9 cellular contexts compared by ENCODE assay signal in genomic region chr11:60887531-60887930, GRCh38. TPM values are rescaled to one million over a fixed set of nuclear protein-coding genes. Genes with fewer than 3 reads are reported as not detected.
A peak's percentile ranks its signal among the peaks of the same experiment; 100 is the strongest.
DNase-seq lines count a peak whose midpoint lies in the region; ATAC-seq and TF ChIP-seq lines count a peak whose summit lies in the region.
"Had no signal": no experiment of that assay in that cellular context is flagged by ENCODE, and none has a peak within 500 bp of the region (broad histone marks: within the 10 kb centered on the region; RNA-seq: fewer than 3 reads in every experiment).

No MANE protein-coding gene starts in this region.

- no peaks in the 10 kb centered on the region for H3K9me3 Mint-ChIP-seq in Caco-2 (ENCODE audit: unreplicated experiment)

- H3K4me3 Mint-ChIP-seq in Caco-2 (ENCODE audit: unreplicated experiment), result no peak overlapping the region

- intact Hi-C loops in Caco-2 (cut with micrococcal nuclease; ENCODE audit: unreplicated experiment), result loop anchor here (1.0 kb wide), 3 partner anchors 56 to 186 kb away; no protein-coding TSS in a partner anchor

- no peaks in the 10 kb centered on the region for H3K9me3 ChIP-seq in Caco-2

- peak; percentile 67 to 75 for DNase-seq in Caco-2
- DNase-seq in GM20000 (ENCODE audit: low spot score), result peak; percentile 38
- peak; percentile 24 to 29 for DNase-seq in NCI-H1930 (lab: John Stamatoyannopoulos, UW)
- DNase-seq in activated CD4-positive, alpha-beta T cell treated with anti-CD3 and anti-CD28 coated beads for 48 hours, result peak; percentile 51
- peak; percentile 50 for DNase-seq in germinal center (ENCODE audit: low spot score)
- DNase-seq in pulmonary artery endothelial cell (ENCODE audit: low read depth, low spot score), result peak; percentile 30
- no peak for DNase-seq in coronary artery (ENCODE audit: low spot score)

- BruUV-seq in Caco-2 (replicated peaks; lab: Mats Ljungman, UMichigan), result no TSS peak

- no peaks in the 10 kb centered on the region for H3K27me3 Mint-ChIP-seq in Caco-2 (ENCODE audit: insufficient read depth, unreplicated experiment)

- H3K4me3 ChIP-seq in Caco-2 (ENCODE audit: low read depth, low read length) (no peak overlapping the region), coronary artery (no peak overlapping the region)
- H3K4me3 ChIP-seq: lung had no signal

- POLR2A ChIA-PET in Caco-2 (lab: Charles Lee), result no interaction called here

- no peak for ATAC-seq in GM18519 (IDR thresholded peaks at IDR 0.05; ENCODE audit: low FRiP score, unreplicated experiment)

- TF ChIP-seq CTCF in Caco-2 (IDR thresholded peaks at IDR 0.05; ENCODE audit: insufficient read depth in 1 of 2, low read depth in 1 of 2, low read length in 1 of 2, severe bottlenecking in 1 of 2, unreplicated experiment in 1 of 2) (peak; percentile 72 to 87), GM20000 (IDR thresholded peaks at IDR 0.05; ENCODE audit: extremely low read depth, missing control alignments) (no peak), coronary artery (IDR thresholded peaks at IDR 0.05) (no peak)

- H3K36me3 Mint-ChIP-seq in Caco-2 (ENCODE audit: insufficient read depth, unreplicated experiment), result peaks cover 20% of the 10 kb centered on the region

- H3K27me3 ChIP-seq in Caco-2 (replicated peaks; ENCODE audit: control insufficient read depth, insufficient read depth, low read length), result no peaks in the 10 kb centered on the region

- H3K4me1 ChIP-seq in Caco-2, result no peaks in the 10 kb centered on the region

- peaks cover 7% of the 10 kb centered on the region for H3K4me1 Mint-ChIP-seq in Caco-2 (ENCODE audit: low read depth, unreplicated experiment)

- no peak overlapping the region for H3K27ac Mint-ChIP-seq in Caco-2 (ENCODE audit: unreplicated experiment)

- CTCF ChIA-PET in Caco-2 (lab: Charles Lee), result interaction anchor here (0.6 to 2.2 kb wide), 22 partner anchors 12 to 230 kb away, joined by 3 to 200 read pairs (median 5); partner anchors contain the start of genes PRPF19, PTGDR2 and TMEM109

- H3K36me3 ChIP-seq in Caco-2 (ENCODE audit: control insufficient read depth, insufficient read depth, low read length), result no peaks in the 10 kb centered on the region

- no peak overlapping the region for H3K27ac ChIP-seq in coronary artery

RNA-seq across cellular contexts. Expression of gene PRPF19, which starts 18.9 kb away (rescaled TPM):
- total RNA-seq in Caco-2 (2022), result 180 and 183 TPM in 2 replicates
- 71.9 and 78.7 TPM in 2 replicates for total RNA-seq in pulmonary artery endothelial cell

RNA-seq across cellular contexts. Expression of gene ZP1, which starts 20.2 kb away (rescaled TPM):
- total RNA-seq in Caco-2 (2022), result not detected in 2 replicates
- total RNA-seq in pulmonary artery endothelial cell, result not detected in 2 replicates
- total RNA-seq: lung had no signal

RNA-seq across cellular contexts. Expression of gene TMEM109, which starts 26.4 kb away (rescaled TPM):
- total RNA-seq in Caco-2 (2022), result 82.3 and 91.9 TPM in 2 replicates
- 70.9 and 95.5 TPM in 2 replicates for total RNA-seq in pulmonary artery endothelial cell

RNA-seq across cellular contexts. Expression of gene PTGDR2, which starts 31.8 kb away (rescaled TPM):
- total RNA-seq in Caco-2 (2022), result 0.09 and 0.19 TPM in 2 replicates
- total RNA-seq in pulmonary artery endothelial cell, result under 0.01 and 0.04 TPM in 2 replicates

RNA-seq across cellular contexts. Expression of gene TMEM132A, which starts 36.7 kb away (rescaled TPM):
- total RNA-seq in Caco-2 (2022), result 86.6 and 97.3 TPM in 2 replicates
- total RNA-seq in pulmonary artery endothelial cell, result 55.7 and 62.6 TPM in 2 replicates

Comparison
In these comparisons a context has a peak if more than half of its experiments do, and no peak if none do; other contexts are left out.
1. CTCF ChIP-seq: peak in Caco-2 (2 of 2); none in GM20000 (single experiment) and coronary artery (single experiment).